ENCODE assay signal across 1 cellular context in the genomic region with DNA sequence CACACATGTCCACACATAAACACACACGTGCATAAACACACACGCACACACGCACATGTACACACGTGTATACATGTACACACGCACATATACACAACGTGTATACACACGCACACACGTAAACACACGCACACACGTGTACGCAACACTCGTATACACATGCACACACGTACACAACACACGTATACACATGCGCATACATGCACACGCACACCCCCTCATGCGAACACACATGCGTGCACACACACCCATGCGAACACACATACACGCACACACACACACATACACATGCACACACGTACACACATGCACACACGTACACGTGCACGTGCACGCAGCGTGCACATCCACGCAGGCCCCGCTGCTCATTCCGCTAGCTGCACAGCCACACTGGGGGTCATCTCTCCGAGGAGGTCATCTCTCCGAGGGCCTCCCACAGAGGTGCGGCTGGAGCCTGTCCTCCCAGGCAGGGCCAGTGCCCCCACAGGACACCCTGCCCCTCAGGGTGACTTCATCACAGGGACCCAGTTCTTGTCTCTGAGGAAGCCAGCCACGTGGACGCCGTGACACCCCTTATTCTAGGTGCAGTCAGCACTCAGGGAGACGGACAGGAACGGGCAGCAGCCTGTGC.
TF ChIP-seq lines count a peak whose summit lies in the region.

No MANE protein-coding gene starts in this region.

TF ChIP-seq in GM12878, 131 proteins besides CTCF, POLR2A, EP300 and RAD21:
- peak; percentile 61 for TF ChIP-seq POLR2AphosphoS2 (IDR thresholded peaks at IDR 0.05; ENCODE audit: low read depth, low read length)
- TF ChIP-seq POLR2AphosphoS5 (IDR thresholded peaks at IDR 0.05; ENCODE audit: low read length): peak; percentile 29; the same call in 1 of the 2 replicates
- no peak for TF ChIP-seq YBX1 (IDR thresholded peaks at IDR 0.05)
